8 cellular contexts compared by ENCODE assay signal in genomic region chr14:95774265-95775160, GRCh38.
A peak's percentile ranks its signal among the peaks of the same experiment; 100 is the strongest.
DNase-seq lines count a peak whose midpoint lies in the region; ATAC-seq and TF ChIP-seq lines count a peak whose summit lies in the region.

No MANE protein-coding gene starts in this region.

- ATAC-seq in SK-N-SH treated with all-trans-retinoic acid at 6 μM for 48 hours: peak; percentile 61
- ATAC-seq in HG03196 (IDR thresholded peaks at IDR 0.05; ENCODE audit: unreplicated experiment): no peak
- no peak for ATAC-seq in HG03025 (IDR thresholded peaks at IDR 0.05; ENCODE audit: low FRiP score, unreplicated experiment)

- peak; percentile 69 for DNase-seq in ELR (ENCODE audit: low read depth)
- DNase-seq in Jurkat, Clone E6-1 (ENCODE audit: low read depth, low spot score): peak; percentile 59
- peak; percentile 8 for DNase-seq in amniotic epithelial cell (ENCODE audit: low read depth)
- DNase-seq in inferior parietal cortex (ENCODE audit: extremely low spot score): peak; percentile 69
- DNase-seq in stimulated activated CD4-positive, alpha-beta T cell treated with anti-CD3 and anti-CD28 coated beads, Interleukin-1b, Interleukin-23, amount 100 ng/mL, for 48 hours: peak; percentile 40

- no peak overlapping the region for H3K4me3 ChIP-seq in Jurkat, Clone E6-1 (ENCODE audit: low read length)

TF ChIP-seq in SK-N-SH treated with all-trans-retinoic acid at 6 μM for 48 hours, 23 proteins besides CTCF, POLR2A, EP300 and RAD21:
- TF ChIP-seq PATZ1 (CRISPR knock-in tag; IDR thresholded peaks at IDR 0.05; ENCODE audit: borderline replicate concordance): no peak
- TF ChIP-seq ZNF70 (CRISPR knock-in tag; IDR thresholded peaks at IDR 0.05): no peak
- no peak for TF ChIP-seq ESRRG (CRISPR knock-in tag; IDR thresholded peaks at IDR 0.05)
- no peak for TF ChIP-seq OSR1 (CRISPR knock-in tag; IDR thresholded peaks at IDR 0.05)
- TF ChIP-seq ZNF8 (CRISPR knock-in tag; IDR thresholded peaks at IDR 0.05): no peak
- TF ChIP-seq TOX (CRISPR knock-in tag; IDR thresholded peaks at IDR 0.05; ENCODE audit: borderline replicate concordance): no peak

Comparison
In these comparisons a context has a peak if more than half of its experiments do, and no peak if none do; other contexts are left out.
1. DNase-seq: peak in every context shown above with its lines; median percentile 69 in ELR; 69 in inferior parietal cortex; 59 in Jurkat, Clone E6-1; 40 in stimulated activated CD4-positive, alpha-beta T cell treated with anti-CD3 and anti-CD28 coated beads, Interleukin-1b, Interleukin-23, amount 100 ng/mL, for 48 hours; 8 in amniotic epithelial cell.